ENCODE assay signal across 1 cellular context in the genomic region with DNA sequence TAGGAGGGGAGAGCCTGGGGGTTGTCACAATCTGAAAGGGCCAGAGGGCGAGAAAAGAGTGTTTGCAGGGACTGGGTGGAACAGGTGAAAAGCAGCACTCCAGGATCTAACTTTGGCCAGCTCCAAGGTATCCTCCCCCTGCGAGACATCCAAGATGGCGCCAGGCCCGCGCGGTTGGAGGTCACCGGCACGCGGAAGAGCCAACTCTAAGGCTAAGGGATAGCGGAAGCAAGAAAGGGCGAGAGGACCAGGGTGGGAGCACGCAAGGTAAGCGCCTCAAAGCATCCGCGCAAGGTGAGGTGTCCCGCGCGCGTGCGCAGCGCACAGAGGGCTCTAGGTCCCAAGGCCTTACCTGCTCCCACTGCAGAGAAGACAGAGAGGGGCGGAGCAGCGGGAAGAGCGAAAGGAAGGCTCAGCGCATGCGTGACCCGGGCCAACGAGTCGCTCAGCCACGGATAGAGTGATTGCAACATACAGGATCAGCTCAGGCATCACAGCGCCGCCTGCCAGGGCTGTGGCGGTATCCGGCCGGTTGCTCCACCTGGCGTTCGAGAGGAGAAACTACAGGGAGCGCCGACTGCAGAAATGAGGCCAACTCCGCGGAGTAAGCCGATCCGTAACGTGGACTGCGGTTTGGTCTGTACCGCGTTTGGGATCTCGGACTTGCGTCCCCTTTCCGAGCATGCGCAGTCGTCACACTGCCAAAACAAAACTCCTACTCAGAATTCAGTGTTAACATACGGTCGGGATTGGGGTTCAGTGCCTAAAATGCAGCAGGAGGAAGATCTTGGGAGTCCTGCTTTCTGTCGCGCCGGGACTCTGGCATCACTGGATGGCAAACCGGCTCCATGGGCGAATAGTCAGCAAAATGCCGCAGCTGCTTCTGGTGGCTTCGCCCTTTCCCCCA.
TF ChIP-seq lines count a peak whose summit lies in the region.

Gene ATP5MC2 (minus strand): TSS at position 383 of the 907 bp plus-strand sequence. CDS start 3,469 bp downstream, outside the sequence.

TF ChIP-seq in WTC11, 78 proteins besides CTCF, POLR2A, EP300 and RAD21 (continued from another document and continues in another):
- TF ChIP-seq, protein P1, sequence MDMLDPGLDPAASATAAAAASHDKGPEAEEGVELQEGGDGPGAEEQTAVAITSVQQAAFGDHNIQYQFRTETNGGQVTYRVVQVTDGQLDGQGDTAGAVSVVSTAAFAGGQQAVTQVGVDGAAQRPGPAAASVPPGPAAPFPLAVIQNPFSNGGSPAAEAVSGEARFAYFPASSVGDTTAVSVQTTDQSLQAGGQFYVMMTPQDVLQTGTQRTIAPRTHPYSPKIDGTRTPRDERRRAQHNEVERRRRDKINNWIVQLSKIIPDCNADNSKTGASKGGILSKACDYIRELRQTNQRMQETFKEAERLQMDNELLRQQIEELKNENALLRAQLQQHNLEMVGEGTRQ (CRISPR knock-in tag; IDR thresholded peaks at IDR 0.05): no peak
- TF ChIP-seq, protein P2, sequence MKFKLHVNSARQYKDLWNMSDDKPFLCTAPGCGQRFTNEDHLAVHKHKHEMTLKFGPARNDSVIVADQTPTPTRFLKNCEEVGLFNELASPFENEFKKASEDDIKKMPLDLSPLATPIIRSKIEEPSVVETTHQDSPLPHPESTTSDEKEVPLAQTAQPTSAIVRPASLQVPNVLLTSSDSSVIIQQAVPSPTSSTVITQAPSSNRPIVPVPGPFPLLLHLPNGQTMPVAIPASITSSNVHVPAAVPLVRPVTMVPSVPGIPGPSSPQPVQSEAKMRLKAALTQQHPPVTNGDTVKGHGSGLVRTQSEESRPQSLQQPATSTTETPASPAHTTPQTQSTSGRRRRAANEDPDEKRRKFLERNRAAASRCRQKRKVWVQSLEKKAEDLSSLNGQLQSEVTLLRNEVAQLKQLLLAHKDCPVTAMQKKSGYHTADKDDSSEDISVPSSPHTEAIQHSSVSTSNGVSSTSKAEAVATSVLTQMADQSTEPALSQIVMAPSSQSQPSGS (CRISPR knock-in tag; IDR thresholded peaks at IDR 0.05; ENCODE audit: borderline replicate concordance, low read depth): no peak
- TF ChIP-seq, protein P3, sequence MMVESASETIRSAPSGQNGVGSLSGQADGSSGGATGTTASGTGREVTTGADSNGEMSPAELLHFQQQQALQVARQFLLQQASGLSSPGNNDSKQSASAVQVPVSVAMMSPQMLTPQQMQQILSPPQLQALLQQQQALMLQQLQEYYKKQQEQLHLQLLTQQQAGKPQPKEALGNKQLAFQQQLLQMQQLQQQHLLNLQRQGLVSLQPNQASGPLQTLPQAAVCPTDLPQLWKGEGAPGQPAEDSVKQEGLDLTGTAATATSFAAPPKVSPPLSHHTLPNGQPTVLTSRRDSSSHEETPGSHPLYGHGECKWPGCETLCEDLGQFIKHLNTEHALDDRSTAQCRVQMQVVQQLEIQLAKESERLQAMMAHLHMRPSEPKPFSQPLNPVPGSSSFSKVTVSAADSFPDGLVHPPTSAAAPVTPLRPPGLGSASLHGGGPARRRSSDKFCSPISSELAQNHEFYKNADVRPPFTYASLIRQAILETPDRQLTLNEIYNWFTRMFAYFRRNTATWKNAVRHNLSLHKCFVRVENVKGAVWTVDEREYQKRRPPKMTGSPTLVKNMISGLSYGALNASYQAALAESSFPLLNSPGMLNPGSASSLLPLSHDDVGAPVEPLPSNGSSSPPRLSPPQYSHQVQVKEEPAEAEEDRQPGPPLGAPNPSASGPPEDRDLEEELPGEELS (CRISPR knock-in tag; IDR thresholded peaks at IDR 0.05): peak; percentile 81; the same call in 1 of the 2 replicates
- TF ChIP-seq ZMAT4 (CRISPR knock-in tag; IDR thresholded peaks at IDR 0.05) (no peak), OVOL2 (CRISPR knock-in tag; IDR thresholded peaks at IDR 0.05; ENCODE audit: borderline replicate concordance) (no peak), E2F4 (CRISPR knock-in tag; IDR thresholded peaks at IDR 0.05; ENCODE audit: borderline replicate concordance, low read depth) (no peak), ELF4 (CRISPR knock-in tag; IDR thresholded peaks at IDR 0.05; ENCODE audit: low read depth) (no peak), STAT6 (CRISPR knock-in tag; conservative IDR thresholded peaks at IDR 0.05; ENCODE audit: low read depth) (no peak), MYBL2 (CRISPR knock-in tag; IDR thresholded peaks at IDR 0.05) (peak; percentile 82; the same call in 1 of the 2 replicates), GTF2I (CRISPR knock-in tag; conservative IDR thresholded peaks at IDR 0.05) (no peak), PRRX2 (CRISPR knock-in tag; IDR thresholded peaks at IDR 0.05) (no peak), ZNF317 (CRISPR knock-in tag; IDR thresholded peaks at IDR 0.05; ENCODE audit: borderline replicate concordance, low read depth) (no peak), HMGA2 (CRISPR knock-in tag; IDR thresholded peaks at IDR 0.05) (no peak), ZNF263 (CRISPR knock-in tag; IDR thresholded peaks at IDR 0.05; ENCODE audit: low read depth) (no peak), CREB1 (CRISPR knock-in tag; IDR thresholded peaks at IDR 0.05) (peak; percentile 29; the same call in 1 of the 2 replicates), ZNF671 (CRISPR knock-in tag; IDR thresholded peaks at IDR 0.05) (no peak), E2F5 (CRISPR knock-in tag; IDR thresholded peaks at IDR 0.05) (peak; percentile 42; the same call in 1 of the 2 replicates), JUN (CRISPR knock-in tag; IDR thresholded peaks at IDR 0.05) (peak; percentile 88), TP53 (CRISPR knock-in tag; IDR thresholded peaks at IDR 0.05) (no peak; the same call in 1 of the 2 replicates), ZNF512 (CRISPR knock-in tag; IDR thresholded peaks at IDR 0.05; ENCODE audit: borderline replicate concordance) (no peak)
- TF ChIP-seq, protein P4, sequence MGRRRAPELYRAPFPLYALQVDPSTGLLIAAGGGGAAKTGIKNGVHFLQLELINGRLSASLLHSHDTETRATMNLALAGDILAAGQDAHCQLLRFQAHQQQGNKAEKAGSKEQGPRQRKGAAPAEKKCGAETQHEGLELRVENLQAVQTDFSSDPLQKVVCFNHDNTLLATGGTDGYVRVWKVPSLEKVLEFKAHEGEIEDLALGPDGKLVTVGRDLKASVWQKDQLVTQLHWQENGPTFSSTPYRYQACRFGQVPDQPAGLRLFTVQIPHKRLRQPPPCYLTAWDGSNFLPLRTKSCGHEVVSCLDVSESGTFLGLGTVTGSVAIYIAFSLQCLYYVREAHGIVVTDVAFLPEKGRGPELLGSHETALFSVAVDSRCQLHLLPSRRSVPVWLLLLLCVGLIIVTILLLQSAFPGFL (CRISPR knock-in tag; IDR thresholded peaks at IDR 0.05; ENCODE audit: borderline replicate concordance): no peak
- TF ChIP-seq, protein P5, sequence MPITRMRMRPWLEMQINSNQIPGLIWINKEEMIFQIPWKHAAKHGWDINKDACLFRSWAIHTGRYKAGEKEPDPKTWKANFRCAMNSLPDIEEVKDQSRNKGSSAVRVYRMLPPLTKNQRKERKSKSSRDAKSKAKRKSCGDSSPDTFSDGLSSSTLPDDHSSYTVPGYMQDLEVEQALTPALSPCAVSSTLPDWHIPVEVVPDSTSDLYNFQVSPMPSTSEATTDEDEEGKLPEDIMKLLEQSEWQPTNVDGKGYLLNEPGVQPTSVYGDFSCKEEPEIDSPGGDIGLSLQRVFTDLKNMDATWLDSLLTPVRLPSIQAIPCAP (CRISPR knock-in tag; IDR thresholded peaks at IDR 0.05): 0 out of 2 replicates have a peak, but pooled peaks have one; percentile 57
- TF ChIP-seq, protein P6, sequence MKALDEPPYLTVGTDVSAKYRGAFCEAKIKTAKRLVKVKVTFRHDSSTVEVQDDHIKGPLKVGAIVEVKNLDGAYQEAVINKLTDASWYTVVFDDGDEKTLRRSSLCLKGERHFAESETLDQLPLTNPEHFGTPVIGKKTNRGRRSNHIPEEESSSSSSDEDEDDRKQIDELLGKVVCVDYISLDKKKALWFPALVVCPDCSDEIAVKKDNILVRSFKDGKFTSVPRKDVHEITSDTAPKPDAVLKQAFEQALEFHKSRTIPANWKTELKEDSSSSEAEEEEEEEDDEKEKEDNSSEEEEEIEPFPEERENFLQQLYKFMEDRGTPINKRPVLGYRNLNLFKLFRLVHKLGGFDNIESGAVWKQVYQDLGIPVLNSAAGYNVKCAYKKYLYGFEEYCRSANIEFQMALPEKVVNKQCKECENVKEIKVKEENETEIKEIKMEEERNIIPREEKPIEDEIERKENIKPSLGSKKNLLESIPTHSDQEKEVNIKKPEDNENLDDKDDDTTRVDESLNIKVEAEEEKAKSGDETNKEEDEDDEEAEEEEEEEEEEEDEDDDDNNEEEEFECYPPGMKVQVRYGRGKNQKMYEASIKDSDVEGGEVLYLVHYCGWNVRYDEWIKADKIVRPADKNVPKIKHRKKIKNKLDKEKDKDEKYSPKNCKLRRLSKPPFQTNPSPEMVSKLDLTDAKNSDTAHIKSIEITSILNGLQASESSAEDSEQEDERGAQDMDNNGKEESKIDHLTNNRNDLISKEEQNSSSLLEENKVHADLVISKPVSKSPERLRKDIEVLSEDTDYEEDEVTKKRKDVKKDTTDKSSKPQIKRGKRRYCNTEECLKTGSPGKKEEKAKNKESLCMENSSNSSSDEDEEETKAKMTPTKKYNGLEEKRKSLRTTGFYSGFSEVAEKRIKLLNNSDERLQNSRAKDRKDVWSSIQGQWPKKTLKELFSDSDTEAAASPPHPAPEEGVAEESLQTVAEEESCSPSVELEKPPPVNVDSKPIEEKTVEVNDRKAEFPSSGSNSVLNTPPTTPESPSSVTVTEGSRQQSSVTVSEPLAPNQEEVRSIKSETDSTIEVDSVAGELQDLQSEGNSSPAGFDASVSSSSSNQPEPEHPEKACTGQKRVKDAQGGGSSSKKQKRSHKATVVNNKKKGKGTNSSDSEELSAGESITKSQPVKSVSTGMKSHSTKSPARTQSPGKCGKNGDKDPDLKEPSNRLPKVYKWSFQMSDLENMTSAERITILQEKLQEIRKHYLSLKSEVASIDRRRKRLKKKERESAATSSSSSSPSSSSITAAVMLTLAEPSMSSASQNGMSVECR (CRISPR knock-in tag; IDR thresholded peaks at IDR 0.05; ENCODE audit: borderline replicate concordance): peak; percentile 96
- TF ChIP-seq, protein P7, sequence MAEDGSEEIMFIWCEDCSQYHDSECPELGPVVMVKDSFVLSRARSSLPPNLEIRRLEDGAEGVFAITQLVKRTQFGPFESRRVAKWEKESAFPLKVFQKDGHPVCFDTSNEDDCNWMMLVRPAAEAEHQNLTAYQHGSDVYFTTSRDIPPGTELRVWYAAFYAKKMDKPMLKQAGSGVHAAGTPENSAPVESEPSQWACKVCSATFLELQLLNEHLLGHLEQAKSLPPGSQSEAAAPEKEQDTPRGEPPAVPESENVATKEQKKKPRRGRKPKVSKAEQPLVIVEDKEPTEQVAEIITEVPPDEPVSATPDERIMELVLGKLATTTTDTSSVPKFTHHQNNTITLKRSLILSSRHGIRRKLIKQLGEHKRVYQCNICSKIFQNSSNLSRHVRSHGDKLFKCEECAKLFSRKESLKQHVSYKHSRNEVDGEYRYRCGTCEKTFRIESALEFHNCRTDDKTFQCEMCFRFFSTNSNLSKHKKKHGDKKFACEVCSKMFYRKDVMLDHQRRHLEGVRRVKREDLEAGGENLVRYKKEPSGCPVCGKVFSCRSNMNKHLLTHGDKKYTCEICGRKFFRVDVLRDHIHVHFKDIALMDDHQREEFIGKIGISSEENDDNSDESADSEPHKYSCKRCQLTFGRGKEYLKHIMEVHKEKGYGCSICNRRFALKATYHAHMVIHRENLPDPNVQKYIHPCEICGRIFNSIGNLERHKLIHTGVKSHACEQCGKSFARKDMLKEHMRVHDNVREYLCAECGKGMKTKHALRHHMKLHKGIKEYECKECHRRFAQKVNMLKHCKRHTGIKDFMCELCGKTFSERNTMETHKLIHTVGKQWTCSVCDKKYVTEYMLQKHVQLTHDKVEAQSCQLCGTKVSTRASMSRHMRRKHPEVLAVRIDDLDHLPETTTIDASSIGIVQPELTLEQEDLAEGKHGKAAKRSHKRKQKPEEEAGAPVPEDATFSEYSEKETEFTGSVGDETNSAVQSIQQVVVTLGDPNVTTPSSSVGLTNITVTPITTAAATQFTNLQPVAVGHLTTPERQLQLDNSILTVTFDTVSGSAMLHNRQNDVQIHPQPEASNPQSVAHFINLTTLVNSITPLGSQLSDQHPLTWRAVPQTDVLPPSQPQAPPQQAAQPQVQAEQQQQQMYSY (CRISPR knock-in tag; IDR thresholded peaks at IDR 0.05): peak; percentile 54
